Comparison of ENCODE assay signal across 9 cellular contexts in genomic region chr17:42414782-42415409, GRCh38. TPM values are rescaled to one million over a fixed set of nuclear protein-coding genes. Genes with fewer than 3 reads are reported as not detected.
A peak's percentile ranks its signal among the peaks of the same experiment; 100 is the strongest.
DNase-seq lines count a peak whose midpoint lies in the region.
"Had no signal": no experiment of that assay in that cellular context is flagged by ENCODE, and none has a peak within 500 bp of the region (broad histone marks: within the 10 kb centered on the region; RNA-seq: fewer than 3 reads in every experiment).

No MANE protein-coding gene starts in this region.

- H2BK120ac ChIP-seq in trophoblast cell (ENCODE audit: insufficient read depth, low read length, poor library complexity): no peak overlapping the region

- no peak overlapping the region for H3K23ac ChIP-seq in trophoblast cell (ENCODE audit: low read length)

- no peak overlapping the region for H3K14ac ChIP-seq in trophoblast cell (ENCODE audit: low read length)

- no peak overlapping the region for H3K4me2 ChIP-seq in trophoblast cell (ENCODE audit: low read length)

- H3K79me1 ChIP-seq in trophoblast cell (ENCODE audit: low read length): no peaks in the 10 kb centered on the region

- no peaks in the 10 kb centered on the region for H3K36me3 Mint-ChIP-seq in CD4-positive, alpha-beta memory T cell
- H3K36me3 Mint-ChIP-seq in activated naive CD8-positive, alpha-beta T cell: no peaks in the 10 kb centered on the region

- H3K9me3 ChIP-seq in CD4-positive, alpha-beta memory T cell (ENCODE audit: control insufficient read depth in 1 of 2, low read length in 2 of 2): no peaks in the 10 kb centered on the region
- no peaks in the 10 kb centered on the region for H3K9me3 ChIP-seq in trophoblast cell (ENCODE audit: insufficient read depth, low read depth, low read length)

- no peaks in the 10 kb centered on the region for H3K36me3 ChIP-seq in CD4-positive, alpha-beta memory T cell (ENCODE audit: insufficient read depth, low read length)
- peaks cover 5 to 6% of the 10 kb centered on the region in 2 experiments for H3K36me3 ChIP-seq in trophoblast cell (ENCODE audit: control insufficient read depth in 1 of 2, insufficient read depth in 2 of 2, low read length in 2 of 2)

- intact Hi-C loops in CD4-positive, alpha-beta memory T cell (cut with micrococcal nuclease): no loop called here

- H4K91ac ChIP-seq in trophoblast cell (ENCODE audit: low read depth, low read length): no peak overlapping the region

- WGBS in trophoblast cell (ENCODE audit: extremely low coverage, insufficient coverage, insufficient read length): 100% methylated on average over 1 of the region's 7 CpGs

- H2BK5ac ChIP-seq in trophoblast cell (ENCODE audit: low read depth, low read length, poor library complexity): no peak overlapping the region

- peaks cover 17% of the 10 kb centered on the region for H3K4me1 ChIP-seq in CD4-positive, alpha-beta memory T cell (ENCODE audit: insufficient read depth, low read length)
- peaks cover 2 to 5% of the 10 kb centered on the region in 2 experiments for H3K4me1 ChIP-seq in trophoblast cell (ENCODE audit: control insufficient read depth in 1 of 2, insufficient read depth in 2 of 2, low read length in 2 of 2)

- peak overlapping the region; percentile 47 for H3K18ac ChIP-seq in trophoblast cell (ENCODE audit: low read length)

- H3K4me3 Mint-ChIP-seq in CD4-positive, alpha-beta memory T cell: peak overlapping the region in 7 of 8 donors; percentile 53 to 85 (median 76)
- peak overlapping the region; percentile 52 for H3K4me3 Mint-ChIP-seq in activated naive CD8-positive, alpha-beta T cell
- H3K4me3 Mint-ChIP-seq: dendritic cell treated with granulocyte-macrophage colony-stimulating factor and Interleukin-4, amounts not matched to agents 40 ng/mL and 50 ng/mL, for 4 days had no signal

- H3K4ac ChIP-seq in trophoblast cell (ENCODE audit: low read depth, low read length): no peak overlapping the region

- H2AK5ac ChIP-seq in trophoblast cell (ENCODE audit: low read length): peak overlapping the region; percentile 74

- CTCF ChIA-PET in CD4-positive, alpha-beta memory T cell (lab: Charles Lee; ENCODE audit: partially characterized antibody): interaction anchor here (0.7 to 1.9 kb wide), 8 partner anchors 8 to 104 kb away, joined by 3 to 12 read pairs (median 4); partner anchors contain the start of gene CAVIN1

- peak overlapping the region in 6 of 7 donors; percentile 3 to 81 (median 40) for H3K27ac Mint-ChIP-seq in CD4-positive, alpha-beta memory T cell
- peak overlapping the region; percentile 47 for H3K27ac Mint-ChIP-seq in activated naive CD8-positive, alpha-beta T cell
- H3K27ac Mint-ChIP-seq: dendritic cell treated with granulocyte-macrophage colony-stimulating factor and Interleukin-4, amounts not matched to agents 40 ng/mL and 50 ng/mL, for 4 days had no signal

- H3K27me3 ChIP-seq in CD4-positive, alpha-beta memory T cell (ENCODE audit: insufficient read depth, low read length): no peaks in the 10 kb centered on the region
- H3K27me3 ChIP-seq in trophoblast cell (ENCODE audit: insufficient read depth, low read length): no peaks in the 10 kb centered on the region

- H2BK12ac ChIP-seq in trophoblast cell (ENCODE audit: low read length): no peak overlapping the region

- H3K9me3 Mint-ChIP-seq in CD4-positive, alpha-beta memory T cell: no peaks in the 10 kb centered on the region
- no peaks in the 10 kb centered on the region for H3K9me3 Mint-ChIP-seq in activated naive CD8-positive, alpha-beta T cell (ENCODE audit: low read depth)
- H3K9me3 Mint-ChIP-seq: dendritic cell treated with granulocyte-macrophage colony-stimulating factor and Interleukin-4, amounts not matched to agents 40 ng/mL and 50 ng/mL, for 4 days had no signal

- peaks cover 2% of the 10 kb centered on the region for H3K79me2 ChIP-seq in trophoblast cell (ENCODE audit: control insufficient read depth, insufficient read depth, low read length, poor library complexity)

- H3K27ac ChIP-seq in CD4-positive, alpha-beta memory T cell (ENCODE audit: low read depth, low read length): no peak overlapping the region
- no peak overlapping the region for H3K27ac ChIP-seq in trophoblast cell (ENCODE audit: low read depth, low read length)

- POLR2A ChIA-PET in CD4-positive, alpha-beta memory T cell (lab: Charles Lee; ENCODE audit: partially characterized antibody): interaction anchor here (0.6 to 1.9 kb wide), 8 partner anchors 9 to 126 kb away, joined by 3 to 10 read pairs (median 4); partner anchors contain the start of genes STAT3 and STAT5A

- no peak overlapping the region for H4K12ac ChIP-seq in trophoblast cell (ENCODE audit: low read depth, low read length)

- peak in 4 of 5 donors; percentile 30 to 54 (median 38) for DNase-seq in CD4-positive, alpha-beta memory T cell
- peak; percentile 85 for DNase-seq in RPMI8226
- no peak for DNase-seq in trophoblast cell
- DNase-seq in NCI-H2081 (lab: John Stamatoyannopoulos, UW): no peak
- no peak for DNase-seq in SHP77 (lab: John Stamatoyannopoulos, UW)
- DNase-seq in NCI-H226: no peak
- DNase-seq in DMS53 (lab: John Stamatoyannopoulos, UW): no peak

- peaks cover 6 to 16% (median 11%) of the 10 kb centered on the region in 4 donors for H3K4me1 Mint-ChIP-seq in CD4-positive, alpha-beta memory T cell
- peaks cover 13% of the 10 kb centered on the region for H3K4me1 Mint-ChIP-seq in activated naive CD8-positive, alpha-beta T cell (ENCODE audit: low read depth)

- H3K27me3 Mint-ChIP-seq in CD4-positive, alpha-beta memory T cell: no peaks in the 10 kb centered on the region
- H3K27me3 Mint-ChIP-seq in activated naive CD8-positive, alpha-beta T cell: no peaks in the 10 kb centered on the region

- peak overlapping the region; percentile 70 for H2AFZ ChIP-seq in trophoblast cell (ENCODE audit: insufficient read depth, low read length, poor library complexity)

- H3K9ac ChIP-seq in trophoblast cell (ENCODE audit: low read length): no peak overlapping the region

- no peak overlapping the region for H4K8ac ChIP-seq in trophoblast cell (ENCODE audit: low read depth, low read length)

- peak overlapping the region in 1 of 2 donors; percentile 37 for H3K4me3 ChIP-seq in CD4-positive, alpha-beta memory T cell (ENCODE audit: low read length in 2 of 2)
- H3K4me3 ChIP-seq in trophoblast cell (ENCODE audit: low read depth, low read length): peak overlapping the region; percentile 7

RNA-seq across cellular contexts. Expression of gene CAVIN1, which starts 8.2 kb away (rescaled TPM):
- total RNA-seq in CD4-positive, alpha-beta memory T cell: under 1 TPM; 0.52 to 0.61 TPM
- polyA plus RNA-seq in CD4-positive, alpha-beta memory T cell: 1 to 10 TPM in 1 of 2 donors, not detected in 1; 1.5 TPM
- polyA plus RNA-seq in trophoblast cell (2013): 41.6 and 44.0 TPM in 2 replicates

RNA-seq across cellular contexts. Expression of gene STAT3, which starts 26.7 kb away (rescaled TPM):
- 100 to 1,000 TPM; 129 to 131 TPM for total RNA-seq in CD4-positive, alpha-beta memory T cell
- polyA plus RNA-seq in CD4-positive, alpha-beta memory T cell: 100 to 1,000 TPM; 103 to 147 TPM
- 30.4 and 32.5 TPM in 2 replicates for polyA plus RNA-seq in trophoblast cell (2013)

RNA-seq across cellular contexts. Expression of gene ATP6V0A1, which starts 43.8 kb away (rescaled TPM):
- total RNA-seq in CD4-positive, alpha-beta memory T cell: 10 to 100 TPM; 13.1 to 15.9 TPM
- 1 to 10 TPM; 3.9 to 6.4 TPM for polyA plus RNA-seq in CD4-positive, alpha-beta memory T cell
- polyA plus RNA-seq in trophoblast cell (2013): 62.3 and 70.2 TPM in 2 replicates

Comparison
In these comparisons a context has a peak if more than half of its experiments do, and no peak if none do; other contexts are left out.
1. DNase-seq: peak in CD4-positive, alpha-beta memory T cell (4 of 5) and RPMI8226 (single experiment); none in trophoblast cell (0 of 2), NCI-H2081 (0 of 2), SHP77 (0 of 2), NCI-H226 (single experiment) and DMS53 (single experiment).